18 cellular contexts compared by ENCODE assay signal in the genomic region with DNA sequence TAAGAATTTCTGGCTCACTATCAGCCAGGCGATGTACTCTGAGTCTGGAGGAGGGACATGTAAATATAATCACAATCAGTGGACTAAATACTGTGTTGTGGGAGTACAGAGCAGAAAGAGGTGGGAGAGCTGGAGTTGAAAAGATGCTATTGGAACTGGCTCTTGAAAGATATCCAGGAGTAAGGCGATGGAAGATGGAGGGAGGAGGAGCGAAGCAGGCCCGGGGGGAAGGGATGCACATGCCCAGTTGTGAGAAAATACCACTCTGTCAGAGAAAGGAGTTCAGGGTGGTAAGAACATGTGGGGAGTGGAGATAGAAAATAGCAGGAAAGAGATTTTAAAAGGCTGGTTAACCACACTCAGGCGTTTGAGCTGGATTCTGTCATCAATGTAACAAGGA.
"Had no signal": no experiment of that assay in that cellular context is flagged by ENCODE, and none has a peak within 500 bp of the region (broad histone marks: within the 10 kb centered on the region; RNA-seq: fewer than 3 reads in every experiment).

No MANE protein-coding gene starts in this region.

- H3K4me3 Mint-ChIP-seq: activated B cell treated with CpG ODN at 0.5 μM for 24 hours; activated CD4-positive, alpha-beta T cell treated with anti-CD3 and anti-CD28 coated beads, Interleukin-2, amount 10 ng/mL, durations not matched to agents 7 days and 5 days; activated T-cell treated with anti-CD3 and anti-CD28 coated beads, Interleukin-2, amount 50 U/mL, for 4 hours had no signal

- H3K4me2 ChIP-seq: hepatocyte had no signal

- H3K27ac Mint-ChIP-seq: activated B cell treated with CpG ODN at 0.5 μM for 24 hours; activated CD4-positive, alpha-beta T cell treated with anti-CD3 and anti-CD28 coated beads, Interleukin-2, amount 10 ng/mL, durations not matched to agents 7 days and 5 days had no signal

- H3K4me1 ChIP-seq: left ventricle myocardium inferior, pancreas, suprapubic skin, upper lobe of right lung had no signal

- H2AFZ ChIP-seq: hepatocyte had no signal

- ATAC-seq: activated T-cell treated with anti-CD3 and anti-CD28 coated beads, Interleukin-2, amount 50 U/mL, for 4 hours; pancreas; stimulated activated naive CD8-positive, alpha-beta T cell treated with anti-CD3 and anti-CD28 coated beads, Interleukin-15, Interleukin-2, amounts not matched to agents 100 U/mL and 50 U/mL, for 24 hours; upper lobe of right lung had no signal

- H3K9me3 Mint-ChIP-seq: activated B cell treated with CpG ODN at 0.5 μM for 24 hours; activated T-cell treated with anti-CD3 and anti-CD28 coated beads, Interleukin-2, amount 50 U/mL, for 4 hours had no signal

- H3K9me3 ChIP-seq: left ventricle myocardium inferior, pancreas, suprapubic skin, upper lobe of right lung had no signal

- FAIRE-seq: kidney, pancreas had no signal

- H3K27me3 ChIP-seq: hepatocyte, pancreas, suprapubic skin, upper lobe of right lung had no signal

- H3K27me3 Mint-ChIP-seq: activated B cell treated with CpG ODN at 0.5 μM for 24 hours; activated CD4-positive, alpha-beta T cell treated with anti-CD3 and anti-CD28 coated beads, Interleukin-2, amount 10 ng/mL, durations not matched to agents 7 days and 5 days had no signal

- H3K4me3 ChIP-seq: coronary artery, hepatocyte, left ventricle myocardium inferior, pancreas, suprapubic skin, upper lobe of right lung had no signal

- H3K27ac ChIP-seq: coronary artery, epithelial cell of prostate, hepatocyte, left ventricle myocardium inferior, pancreas, suprapubic skin, upper lobe of right lung had no signal

- H3K79me2 ChIP-seq: hepatocyte had no signal

- H3K4me1 Mint-ChIP-seq: activated B cell treated with CpG ODN at 0.5 μM for 24 hours had no signal

- DNase-seq: activated B cell treated with CpG ODN at 0.5 μM for 24 hours; activated CD4-positive, alpha-beta T cell treated with anti-CD3 and anti-CD28 coated beads, Interleukin-2, amount 10 ng/mL, durations not matched to agents 7 days and 5 days; activated T-cell treated with anti-CD3 and anti-CD28 coated beads, Interleukin-2, amount 50 U/mL, for 4 hours; central memory CD4-positive, alpha-beta T cell; effector memory CD4-positive, alpha-beta T cell; kidney; left ventricle myocardium inferior; mesendoderm; pancreas; stimulated activated CD4-positive, alpha-beta T cell treated with anti-CD3 and anti-CD28 coated beads, Interleukin-4, amount 100 ng/mL, for 1 hour; stimulated activated CD8-positive, alpha-beta memory T cell treated with anti-CD3 and anti-CD28 coated beads, Interleukin-4, amount 100 ng/mL, for 48 hours; stimulated activated naive CD8-positive, alpha-beta T cell treated with anti-CD3 and anti-CD28 coated beads, Interleukin-15, Interleukin-2, amounts not matched to agents 100 U/mL and 50 U/mL, for 24 hours; T1000; upper lobe of right lung had no signal

- H3K36me3 ChIP-seq: left ventricle myocardium inferior, pancreas, suprapubic skin, upper lobe of right lung had no signal
